8 cellular contexts compared by ENCODE assay signal in the genomic region with DNA sequence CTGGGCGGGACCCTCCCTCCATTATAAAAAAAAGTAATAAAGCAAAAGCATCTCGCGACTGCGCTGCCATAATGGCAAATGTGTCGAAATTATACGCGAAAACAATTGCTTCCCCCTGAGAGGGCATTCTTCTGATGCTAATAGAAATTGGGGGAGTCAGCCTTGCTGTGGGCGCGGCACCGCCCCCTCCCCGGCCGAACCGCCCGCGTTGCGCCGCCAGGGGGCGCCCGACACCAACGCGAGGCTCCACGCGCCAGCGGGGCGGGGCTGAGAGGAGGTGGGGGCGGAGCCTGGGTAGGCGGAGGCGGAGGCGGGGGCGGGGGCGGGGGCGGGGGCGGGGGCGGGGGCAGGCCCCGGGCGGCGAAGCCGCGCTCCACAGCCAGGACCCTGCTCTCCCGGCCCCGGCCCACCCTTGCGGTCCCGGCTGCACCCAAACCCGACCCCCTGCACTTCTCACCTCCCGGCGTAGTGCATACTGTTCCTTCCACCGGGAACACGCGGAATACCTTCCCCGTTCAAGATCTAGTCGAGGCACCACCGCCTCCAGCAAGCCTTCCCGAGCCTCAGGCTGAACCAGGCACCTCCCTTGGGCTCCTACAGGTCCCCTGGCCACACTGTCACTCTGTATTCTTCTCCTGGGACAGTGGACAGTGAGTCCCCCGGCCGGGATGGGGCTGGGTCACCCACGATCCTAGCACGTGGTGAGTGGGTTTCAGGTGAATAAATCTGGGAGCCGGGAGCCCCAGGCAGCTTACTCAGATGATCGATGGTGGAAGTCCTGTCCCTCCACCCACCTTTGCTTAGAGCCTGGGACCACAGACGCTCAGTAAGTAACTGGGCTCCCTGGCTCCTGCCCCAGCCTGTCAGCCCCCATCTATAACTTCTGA. TPM values are rescaled to one million over a fixed set of nuclear protein-coding genes. Genes with fewer than 3 reads are reported as not detected.
DNase-seq lines count a peak whose midpoint lies in the region; ATAC-seq and TF ChIP-seq lines count a peak whose summit lies in the region.

No MANE protein-coding gene starts in this region.

- H3K4me3 ChIP-seq in GM12865 (ENCODE audit: low read depth, low read length): peak overlapping the region; percentile 52
- peak overlapping the region; percentile 69 for H3K4me3 ChIP-seq in PC-9

- DNase-seq in GM12865 (ENCODE audit: low read depth) (peak; percentile 88), PC-9 (peak in 1 of 2 experiments; percentile 86), fibroblast of gingiva (ENCODE audit: low read depth) (peak; percentile 55), myocyte (ENCODE audit: low read depth) (peak; percentile 71)
- peak; percentile 81 to 91 for DNase-seq in activated T-cell treated with anti-CD3 and anti-CD28 coated beads, Interleukin-2, amount 50 U/mL, for 72 hours
- peak; percentile 69 for DNase-seq in stimulated activated CD8-positive, alpha-beta memory T cell treated with anti-CD3 and anti-CD28 coated beads, Interleukin-7, amount 100 ng/mL, for 24 hours (ENCODE audit: low read depth)

- H3K79me2 ChIP-seq in PC-9 (ENCODE audit: low read depth): no peaks in the 10 kb centered on the region

- H3K27ac ChIP-seq in PC-9: no peak overlapping the region

- H3K9me2 ChIP-seq in PC-9 (ENCODE audit: insufficient read depth): no peaks in the 10 kb centered on the region

- peak overlapping the region; percentile 99 for H3K4me2 ChIP-seq in PC-9

- peak overlapping the region; percentile 22 for H3K27ac Mint-ChIP-seq in activated T-cell treated with anti-CD3 and anti-CD28 coated beads, Interleukin-2, amount 50 U/mL, for 72 hours

- ATAC-seq in HG03280 (IDR thresholded peaks at IDR 0.05; ENCODE audit: unreplicated experiment): peak; percentile 81
- peak; percentile 85 to 88 for ATAC-seq in activated T-cell treated with anti-CD3 and anti-CD28 coated beads, Interleukin-2, amount 50 U/mL, for 72 hours (replicated peaks in 1 of 2)
- no peak for ATAC-seq in HG03469 (IDR thresholded peaks at IDR 0.05; ENCODE audit: unreplicated experiment)

- TF ChIP-seq CTCF in GM12865 (IDR thresholded peaks at IDR 0.05; ENCODE audit: insufficient read depth, low read depth, low read length, missing control alignments): peak; percentile 78
- peak; percentile 86 for TF ChIP-seq CTCF in PC-9 (conservative IDR thresholded peaks at IDR 0.05)

- H3F3A ChIP-seq in PC-9 (ENCODE audit: insufficient read depth, low read depth): no peaks in the 10 kb centered on the region; the same call in 1 of the 2 replicates

- H3K27me3 ChIP-seq in PC-9 (ENCODE audit: insufficient read depth, low read depth): no peaks in the 10 kb centered on the region

- H3K4me1 ChIP-seq in PC-9 (replicated peaks; ENCODE audit: insufficient read depth): peaks cover 8% of the 10 kb centered on the region; the same call in 1 of the 2 replicates

- no peaks in the 10 kb centered on the region for H3K36me3 ChIP-seq in PC-9 (ENCODE audit: low read depth)

- H3K9me3 ChIP-seq in PC-9 (ENCODE audit: insufficient read depth, low read depth): no peaks in the 10 kb centered on the region

- peaks cover 10% of the 10 kb centered on the region for H3K27me3 Mint-ChIP-seq in activated T-cell treated with anti-CD3 and anti-CD28 coated beads, Interleukin-2, amount 50 U/mL, for 72 hours (ENCODE audit: low read depth)

- no peaks in the 10 kb centered on the region for H3K9me3 Mint-ChIP-seq in activated T-cell treated with anti-CD3 and anti-CD28 coated beads, Interleukin-2, amount 50 U/mL, for 72 hours

- H3K4me1 Mint-ChIP-seq in activated T-cell treated with anti-CD3 and anti-CD28 coated beads, Interleukin-2, amount 50 U/mL, for 72 hours (ENCODE audit: low read depth): peaks cover 11% of the 10 kb centered on the region

- POLR2A ChIA-PET in PC-9 (lab: Charles Lee; ENCODE audit: unreplicated experiment): no interaction called here

- CTCF ChIA-PET in PC-9 (lab: Charles Lee): no interaction called here

- H3K4me3 Mint-ChIP-seq in activated T-cell treated with anti-CD3 and anti-CD28 coated beads, Interleukin-2, amount 50 U/mL, for 72 hours: peak overlapping the region; percentile 86

- no peaks in the 10 kb centered on the region for H4K20me1 ChIP-seq in PC-9 (ENCODE audit: insufficient read depth)

- intact Hi-C loops in PC-9 (cut with micrococcal nuclease; ENCODE audit: unreplicated experiment): loop anchor here (1.0 to 10.0 kb wide), 6 partner anchors 153 to 574 kb away; no protein-coding TSS in a partner anchor

- H3K36me3 Mint-ChIP-seq in activated T-cell treated with anti-CD3 and anti-CD28 coated beads, Interleukin-2, amount 50 U/mL, for 72 hours (ENCODE audit: insufficient read depth in 2 of 2): no peaks in the 10 kb centered on the region

- BruUV-seq in PC-9 (replicated peaks; lab: Mats Ljungman, UMichigan): no TSS peak

- H2AFZ ChIP-seq in PC-9: peak overlapping the region; percentile 95

RNA-seq across cellular contexts. Expression of a gene that starts 15.5 kb away (rescaled TPM):
- 1.0 and 1.4 TPM in 2 replicates for total RNA-seq in PC-9 (2021)
- not detected for total RNA-seq in activated T-cell treated with anti-CD3 and anti-CD28 coated beads, Interleukin-2, amount 50 U/mL, for 72 hours
- not detected in 2 replicates for total RNA-seq in myocyte
- not detected for polyA plus RNA-seq in myocyte (2012)

RNA-seq across cellular contexts. Expression of a gene that starts 28.5 kb away (rescaled TPM):
- 55.5 and 62.6 TPM in 2 replicates for total RNA-seq in PC-9 (2021)
- total RNA-seq in activated T-cell treated with anti-CD3 and anti-CD28 coated beads, Interleukin-2, amount 50 U/mL, for 72 hours: 10 to 100 TPM; 25.3 to 26.4 TPM
- total RNA-seq in myocyte: 32.1 and 49.2 TPM in 2 replicates
- polyA plus RNA-seq in myocyte (2012): 54.7 TPM

RNA-seq across cellular contexts. Expression of a gene that starts 40.5 kb away (rescaled TPM):
- 24.4 and 35.4 TPM in 2 replicates for total RNA-seq in PC-9 (2021)
- total RNA-seq in activated T-cell treated with anti-CD3 and anti-CD28 coated beads, Interleukin-2, amount 50 U/mL, for 72 hours: 100 to 1,000 TPM in 1 of 2 donors, 10 to 100 TPM in 1; 50.1 to 130 TPM
- total RNA-seq in myocyte: 12.3 and 12.7 TPM in 2 replicates
- polyA plus RNA-seq in myocyte (2012): 13.7 TPM
